ENCODE assay signal across 22 cellular contexts in genomic region chr2:156352911-156353310, GRCh38.
A peak's percentile ranks its signal among the peaks of the same experiment; 100 is the strongest.
DNase-seq lines count a peak whose midpoint lies in the region.
"Had no signal": no experiment of that assay in that cellular context is flagged by ENCODE, and none has a peak within 500 bp of the region (broad histone marks: within the 10 kb centered on the region; RNA-seq: fewer than 3 reads in every experiment).

No MANE protein-coding gene starts in this region.

- H3K27me3 ChIP-seq in adipocyte (replicated peaks; ENCODE audit: control insufficient read depth, insufficient read depth, low read length): no peaks in the 10 kb centered on the region
- H3K27me3 ChIP-seq: BE2C, BLaER1 had no signal

- DNase-seq in NCI-H82 (lab: John Stamatoyannopoulos, UW) (peak; percentile 11), NCI-H82 treated with DMSO at 0.1 percent for 48 hours (lab: John Stamatoyannopoulos, UW; ENCODE audit: unreplicated experiment) (no peak), adipocyte (ENCODE audit: low read depth) (peak; percentile 60), dedifferentiated amniotic fluid mesenchymal stem cell (ENCODE audit: extremely low spot score) (peak; percentile 46), NCI-H146 (lab: John Stamatoyannopoulos, UW) (no peak), AML-193 (lab: John Stamatoyannopoulos, UW) (no peak)
- DNase-seq: BE2C; C1 segment of cervical spinal cord; CD4-positive, alpha-beta memory T cell; CD4-positive, CD25-positive, alpha-beta regulatory T cell; CD8-positive, alpha-beta memory T cell; COR-L47; DMS 273 treated with DMSO at 0.1 percent for 48 hours; DMS153; DMS53; DMS79; DND-41; EL; GDM1 had no signal

- H3K9ac ChIP-seq in adipocyte (ENCODE audit: low read length): no peak overlapping the region
- H3K9ac ChIP-seq: BLaER1 had no signal

- H3K36me3 ChIP-seq in adipocyte (ENCODE audit: control insufficient read depth, insufficient read depth, low read length, severe bottlenecking): no peaks in the 10 kb centered on the region
- H3K36me3 ChIP-seq: BE2C, BLaER1 had no signal

- no peaks in the 10 kb centered on the region for H3K9me3 ChIP-seq in adipocyte (ENCODE audit: control insufficient read depth, low read length)
- H3K9me3 ChIP-seq: A549, BE2C, BLaER1 had no signal

- no peak overlapping the region for H3K4me3 ChIP-seq in adipocyte (ENCODE audit: low read length)
- H3K4me3 ChIP-seq: A549, BLaER1, GM12878 had no signal

- H3K4me1 ChIP-seq in adipocyte (ENCODE audit: control insufficient read depth, insufficient read depth, low read length): peaks cover 8% of the 10 kb centered on the region
- H3K4me1 ChIP-seq: A549, BE2C, BLaER1 had no signal

Comparison
In these comparisons a context has a peak if more than half of its experiments do, and no peak if none do; other contexts are left out.
1. DNase-seq: peak in NCI-H82 (single experiment), adipocyte (single experiment) and dedifferentiated amniotic fluid mesenchymal stem cell (single experiment); none in NCI-H82 treated with DMSO at 0.1 percent for 48 hours (single experiment), NCI-H146 (single experiment) and AML-193 (0 of 2).